8 cellular contexts compared by ENCODE assay signal in the genomic region with DNA sequence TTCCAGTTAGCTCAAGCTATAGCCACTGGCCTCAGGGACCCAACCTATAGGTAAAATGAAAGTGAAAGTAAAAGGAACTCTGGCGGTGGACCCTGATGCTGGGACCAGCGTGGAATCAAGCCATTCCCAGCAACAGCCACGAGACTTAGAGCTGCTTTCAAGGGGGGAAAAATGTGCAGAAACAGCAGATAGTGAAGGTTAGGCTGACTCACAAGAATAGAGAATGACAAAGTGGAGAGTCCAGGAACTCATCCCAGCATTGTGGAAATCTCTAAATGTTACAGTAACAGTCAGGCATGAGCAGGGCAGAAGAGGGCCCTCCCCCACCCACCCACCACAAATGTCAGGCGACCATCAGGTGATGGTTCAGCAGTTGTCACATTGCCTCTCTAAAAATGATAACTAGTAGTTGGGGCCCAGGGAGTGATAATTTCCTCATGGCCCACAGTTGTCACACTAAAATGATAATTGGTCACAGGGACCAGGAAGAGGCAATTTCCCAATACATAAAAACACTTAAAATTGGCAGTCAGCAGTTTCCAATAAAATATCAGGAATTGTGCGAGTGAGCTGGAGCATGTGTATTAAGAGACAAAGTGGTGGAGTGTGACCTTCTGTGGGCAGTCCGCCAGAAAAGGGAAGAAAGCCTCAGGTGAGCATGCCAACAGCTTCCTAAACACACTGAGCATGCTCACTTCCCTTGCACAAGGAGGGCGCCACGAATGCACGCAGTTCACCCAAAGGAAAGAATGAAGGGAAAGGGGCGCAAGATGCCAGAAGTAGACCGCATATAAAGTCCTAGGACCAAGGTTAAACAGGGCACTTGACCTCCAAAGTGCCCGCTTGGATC.
DNase-seq lines count a peak whose midpoint lies in the region; ATAC-seq and TF ChIP-seq lines count a peak whose summit lies in the region.

No MANE protein-coding gene starts in this region.

- H3K4me2 ChIP-seq in neuronal stem cell (ENCODE audit: insufficient read depth, low read length, poor library complexity, severe bottlenecking): no peak overlapping the region

- H3K79me1 ChIP-seq in neuronal stem cell (ENCODE audit: low read depth, low read length): no peaks in the 10 kb centered on the region

- H3K36me3 ChIP-seq in heart left ventricle (no peaks in the 10 kb centered on the region), neuronal stem cell (replicated peaks in 1 of 2; ENCODE audit: control insufficient read depth in 2 of 2, insufficient read depth in 2 of 2, low read length in 2 of 2) (no peaks in the 10 kb centered on the region)

- intact Hi-C loops in heart left ventricle (cut with DNase I) (no loop called here), Right ventricle myocardium inferior (cut with DNase I) (no loop called here)

- no peak overlapping the region for H3K14ac ChIP-seq in neuronal stem cell (ENCODE audit: low read length)

- H2AFZ ChIP-seq in neuronal stem cell (ENCODE audit: low read length): peak overlapping the region; percentile 84

- no peak overlapping the region for H4K8ac ChIP-seq in neuronal stem cell (ENCODE audit: low read depth, low read length)

- no peak overlapping the region for H3K18ac ChIP-seq in neuronal stem cell (ENCODE audit: low read length)

- H3K9me3 ChIP-seq in heart left ventricle (no peaks in the 10 kb centered on the region), neuronal stem cell (replicated peaks in 1 of 2; ENCODE audit: control insufficient read depth in 2 of 2, insufficient read depth in 1 of 2, low read depth in 1 of 2, low read length in 2 of 2) (peaks cover 0 to 3% of the 10 kb centered on the region in 2 donors)

- no peak overlapping the region for H4K91ac ChIP-seq in neuronal stem cell (ENCODE audit: low read depth, low read length, poor library complexity)

- in situ Hi-C loops in T47D (cut with HindIII; ENCODE audit: low pct_unique_long_range_greater_than_20kb, low sequenced_read_pairs): no loop called here

- TF ChIP-seq POLR2A in heart left ventricle (IDR thresholded peaks at IDR 0.05): no peak

- TF ChIP-seq CTCF in heart left ventricle (IDR thresholded peaks at IDR 0.05): no peak

- H2BK120ac ChIP-seq in neuronal stem cell (ENCODE audit: low read depth, low read length): no peak overlapping the region

- no peak overlapping the region for H2BK12ac ChIP-seq in neuronal stem cell (ENCODE audit: low read length)

- no peak overlapping the region for H3K23ac ChIP-seq in neuronal stem cell (ENCODE audit: low read depth, low read length, poor library complexity)

- 77 to 83% (median 78%) methylated on average over 12 of the region's 12 CpGs for WGBS in heart left ventricle, 4 donors
- no CpG with 5 or more reads among the region's 12 CpGs for WGBS in neuronal stem cell (ENCODE audit: extremely low coverage in 2 of 2, insufficient read length in 2 of 2, insufficient replicate concordance in 1 of 2), 2 donors

- no peak overlapping the region for H3K9ac ChIP-seq in neuronal stem cell (ENCODE audit: low read depth, low read length, poor library complexity)

- H3K4me1 ChIP-seq in heart left ventricle (peaks cover 0 to 21% (median 0%) of the 10 kb centered on the region in 12 donors), neuronal stem cell (ENCODE audit: control insufficient read depth in 2 of 2, insufficient read depth in 1 of 2, low read depth in 1 of 2, low read length in 2 of 2) (no peaks in the 10 kb centered on the region)

- H3K4ac ChIP-seq in neuronal stem cell (ENCODE audit: low read length): no peak overlapping the region

- H2BK5ac ChIP-seq in neuronal stem cell (ENCODE audit: low read length): no peak overlapping the region

- H2BK15ac ChIP-seq in neuronal stem cell (ENCODE audit: low read length): no peak overlapping the region

- no peak for ATAC-seq in heart left ventricle
- ATAC-seq in Right ventricle myocardium inferior: no peak
- no peak for ATAC-seq in GM18870 (IDR thresholded peaks at IDR 0.05; ENCODE audit: unreplicated experiment)
- no peak for ATAC-seq in GM19467 (IDR thresholded peaks at IDR 0.05; ENCODE audit: unreplicated experiment)

- H3K4me3 ChIP-seq in heart left ventricle (peak overlapping the region in 9 of 12 donors; percentile 13 to 49 (median 32)), neuronal stem cell (ENCODE audit: low read length in 2 of 2) (no peak overlapping the region)

- no peak overlapping the region for H2AK5ac ChIP-seq in neuronal stem cell (ENCODE audit: low read depth, low read length)

- no peak for DNase-seq in heart left ventricle
- no peak for DNase-seq in Right ventricle myocardium inferior (ENCODE audit: missing footprints)
- peak; percentile 40 for DNase-seq in NCI-H748 (lab: John Stamatoyannopoulos, UW; ENCODE audit: unreplicated experiment)
- DNase-seq in T47D (ENCODE audit: low read depth in 1 of 2, low spot score in 1 of 2): peak; percentile 2 to 38
- no peak for DNase-seq in neuronal stem cell (ENCODE audit: low spot score)
- no peak for DNase-seq in mesenteric fat pad (ENCODE audit: low spot score)

- no peak overlapping the region for H3K27ac ChIP-seq in heart left ventricle
- H3K27ac ChIP-seq in neuronal stem cell (replicated peaks; ENCODE audit: low read length): no peak overlapping the region

- H3K27me3 ChIP-seq in heart left ventricle (no peaks in the 10 kb centered on the region), neuronal stem cell (ENCODE audit: control insufficient read depth in 3 of 3, insufficient read depth in 3 of 3, low read depth in 1 of 3, low read length in 3 of 3) (no peaks in the 10 kb centered on the region)

Comparison
In these comparisons a context has a peak if more than half of its experiments do, and no peak if none do; other contexts are left out.
1. DNase-seq: peak in NCI-H748 (single experiment) and T47D (2 of 2); none in heart left ventricle (0 of 5), Right ventricle myocardium inferior (single experiment), neuronal stem cell (single experiment) and mesenteric fat pad (single experiment).
2. H3K4me3 ChIP-seq: peak in heart left ventricle (9 of 12); none in neuronal stem cell (0 of 2).